In the genomic region with DNA sequence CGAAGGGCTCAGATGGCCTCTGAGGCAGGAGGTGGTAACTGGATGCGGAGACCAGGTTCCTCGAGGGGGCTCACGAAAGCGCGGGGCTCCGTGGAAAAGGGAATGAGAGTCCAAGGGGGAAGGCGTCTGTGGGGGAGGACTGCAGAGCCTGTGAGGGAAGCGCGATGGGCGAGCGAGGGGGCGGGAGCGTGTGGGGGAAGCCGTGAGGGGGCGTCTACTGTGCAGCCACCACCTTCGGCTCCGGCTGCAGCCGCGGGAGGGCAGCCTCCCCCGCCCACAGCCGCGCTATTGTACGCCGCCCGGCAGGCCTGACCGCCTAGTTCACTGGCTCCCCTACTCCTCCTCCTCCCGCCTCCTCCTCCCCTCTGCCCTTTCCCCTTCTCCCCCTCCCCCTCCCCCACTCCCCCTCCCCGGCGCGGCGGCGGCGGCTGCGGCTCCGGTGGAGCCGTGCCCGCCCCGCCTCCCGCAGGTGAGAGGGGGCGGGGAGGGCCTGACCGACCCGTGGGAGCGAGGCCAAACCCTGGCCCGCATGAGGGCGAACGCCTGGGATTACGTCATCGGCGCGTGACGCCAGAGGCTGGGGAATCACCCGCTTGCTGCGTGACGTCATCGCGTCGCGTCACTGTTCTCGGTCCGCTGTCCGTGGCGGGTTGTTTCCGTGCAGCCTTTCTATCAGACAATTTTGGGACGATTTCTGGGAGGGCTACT, we compare ENCODE assay signal across 7 cellular contexts. TPM values are rescaled to one million over a fixed set of nuclear protein-coding genes. Genes with fewer than 3 reads are reported as not detected.
DNase-seq lines count a peak whose midpoint lies in the region; ATAC-seq and TF ChIP-seq lines count a peak whose summit lies in the region.

PAK1 (minus strand) TSS at position 294 of the 708 bp plus-strand sequence. CDS start 81,574 bp downstream, outside the sequence.

- H3K9ac ChIP-seq in iPS-20b (ENCODE audit: low read depth, low read length): peak within 1 kb of the TSS; percentile 88
- peak within 1 kb of the TSS; percentile 63 to 77 (median 73) for H3K9ac ChIP-seq in skeletal muscle tissue (ENCODE audit: low read depth in 1 of 3, low read length in 3 of 3)

- H3K4me3 ChIP-seq in iPS-20b (ENCODE audit: low read length) (peak within 1 kb of the TSS; percentile 86), skeletal muscle tissue (ENCODE audit: low read length in 3 of 3) (peak within 1 kb of the TSS; percentile 62 to 75 (median 75))

- H3K36me3 ChIP-seq in iPS-20b (ENCODE audit: insufficient read depth, low read depth, low read length): no peaks in the 10 kb centered on the region
- no peaks in the 10 kb centered on the region for H3K36me3 ChIP-seq in skeletal muscle tissue (ENCODE audit: control insufficient read depth in 3 of 3, insufficient read depth in 3 of 3, low read length in 3 of 3)

- ATAC-seq in GM18511 (IDR thresholded peaks at IDR 0.05; ENCODE audit: unreplicated experiment) (peak; percentile 75), HG02981 (IDR thresholded peaks at IDR 0.05; ENCODE audit: unreplicated experiment) (peak; percentile 64)

- H3K27me3 ChIP-seq in iPS-20b (ENCODE audit: insufficient read depth, low read length) (no peaks in the 10 kb centered on the region), skeletal muscle tissue (ENCODE audit: control insufficient read depth in 3 of 3, insufficient read depth in 3 of 3, low read length in 3 of 3) (no peaks in the 10 kb centered on the region)

- H3K36me3 Mint-ChIP-seq in MCF 10A (ENCODE audit: insufficient read depth, unreplicated experiment): no peaks in the 10 kb centered on the region

- H3K9me3 Mint-ChIP-seq in MCF 10A (ENCODE audit: unreplicated experiment): no peaks in the 10 kb centered on the region

- peaks cover 41% of the 10 kb centered on the region for H3K4me1 ChIP-seq in iPS-20b (ENCODE audit: insufficient read depth, low read length)
- H3K4me1 ChIP-seq in skeletal muscle tissue (ENCODE audit: control insufficient read depth in 3 of 3, insufficient read depth in 3 of 3, low read length in 3 of 3): peaks cover 0 to 4% (median 2%) of the 10 kb centered on the region in 3 donors

- H3K9me3 ChIP-seq in iPS-20b (ENCODE audit: insufficient read depth, low read depth, low read length): no peaks in the 10 kb centered on the region
- no peaks in the 10 kb centered on the region for H3K9me3 ChIP-seq in skeletal muscle tissue (ENCODE audit: control insufficient read depth in 3 of 3, low read length in 3 of 3)

- intact Hi-C loops in MCF 10A (cut with micrococcal nuclease): loop anchor here (1.0 to 2.0 kb wide), 2 partner anchors 74 to 281 kb away; no protein-coding TSS in a partner anchor

- CTCF ChIA-PET in MCF 10A (lab: Yijun Ruan, JAX): interaction anchor here (0.6 to 1.8 kb wide), 8 partner anchors 8 to 346 kb away, joined by 3 to 5 read pairs (median 3); partner anchors contain the start of gene MYO7A

- DNase-seq in NCI-H2081 treated with DMSO at 0.1 percent for 48 hours (lab: John Stamatoyannopoulos, UW): peak; percentile 18
- DNase-seq in MCF 10A (ENCODE audit: unreplicated experiment): peak; percentile 83

- peak within 1 kb of the TSS; percentile 74 for H3K27ac Mint-ChIP-seq in MCF 10A (ENCODE audit: low read depth, unreplicated experiment)

- no peaks in the 10 kb centered on the region for H3K4me1 Mint-ChIP-seq in MCF 10A (ENCODE audit: insufficient read depth, unreplicated experiment)

- no TSS peak for BruUV-seq in MCF 10A (replicated peaks; lab: Mats Ljungman, UMichigan)

- peak within 1 kb of the TSS; percentile 79 for H3K4me3 Mint-ChIP-seq in MCF 10A (ENCODE audit: unreplicated experiment)

- peak; percentile 66 for TF ChIP-seq CTCF in VCaP (conservative IDR thresholded peaks at IDR 0.05)
- TF ChIP-seq CTCF in MCF 10A (IDR thresholded peaks at IDR 0.05; ENCODE audit: unreplicated experiment): no peak

- POLR2A ChIA-PET in MCF 10A (lab: Yijun Ruan, JAX): interaction anchor here (1.0 to 1.3 kb wide), 2 partner anchors 10 to 58 kb away, joined by 4 to 10 read pairs; no protein-coding TSS in a partner anchor

- H3K27ac ChIP-seq in VCaP: peak within 1 kb of the TSS; percentile 89
- H3K27ac ChIP-seq in iPS-20b (ENCODE audit: low read length): peak within 1 kb of the TSS; percentile 40
- peak within 1 kb of the TSS; percentile 68 for H3K27ac ChIP-seq in skeletal muscle tissue (ENCODE audit: low read depth, low read length)

- H3K27me3 Mint-ChIP-seq in MCF 10A (ENCODE audit: insufficient read depth, unreplicated experiment): no peaks in the 10 kb centered on the region

RNA-seq across cellular contexts. Expression of gene PAK1, which starts in this region (rescaled TPM):
- total RNA-seq in MCF 10A (2022) (24.0 and 25.5 TPM in 2 replicates), skeletal muscle tissue (52.2 TPM)

Comparison
In these comparisons a context has a peak if more than half of its experiments do, and no peak if none do; other contexts are left out.
1. Peak in every context shown above with its lines: DNase-seq, ATAC-seq, H3K4me3 ChIP-seq and H3K27ac ChIP-seq.